ENCODE assay signal across 29 cellular contexts in genomic region chr19:50762554-50762953, GRCh38. TPM values are rescaled to one million over a fixed set of nuclear protein-coding genes. Genes with fewer than 3 reads are reported as not detected.
"Had no signal": no experiment of that assay in that cellular context is flagged by ENCODE, and none has a peak within 500 bp of the region (broad histone marks: within the 10 kb centered on the region; RNA-seq: fewer than 3 reads in every experiment).

No MANE protein-coding gene starts in this region.

- H3K4me3 Mint-ChIP-seq: stimulated activated effector memory CD8-positive, alpha-beta T cell treated with anti-CD3 and anti-CD28 coated beads, Interleukin-12 subunit alpha, Interleukin-12 subunit beta, amount 100 ng/mL, for 72 hours; stimulated activated memory B cell treated with anti-CD40 and anti-IgM and Interleukin-4, amounts not matched to agents 10 μg/mL and 1 μg/mL and 100 μg/mL, for 72 hours; stimulated activated naive B cell treated with anti-CD40 and anti-IgM and Interleukin-4, amounts not matched to agents 10 μg/mL and 1 μg/mL and 100 μg/mL, for 72 hours; stimulated activated naive CD8-positive, alpha-beta T cell treated with anti-CD3 and anti-CD28 coated beads, Interleukin-15, amount 100 ng/mL, for 72 hours; stimulated activated naive CD8-positive, alpha-beta T cell treated with anti-CD3 and anti-CD28 coated beads, Interleukin-15, Interleukin-2, amounts not matched to agents 100 ng/mL and 50 ng/mL, for 24 hours; type B pancreatic cell had no signal

- H3K27me3 ChIP-seq: testis, thyroid gland, tibial nerve, upper lobe of left lung, upper lobe of right lung, uterus, vagina had no signal

- H3K27ac Mint-ChIP-seq: stimulated activated effector memory CD8-positive, alpha-beta T cell treated with anti-CD3 and anti-CD28 coated beads, Interleukin-12 subunit alpha, Interleukin-12 subunit beta, amount 100 ng/mL, for 72 hours; stimulated activated memory B cell treated with anti-CD40 and anti-IgM and Interleukin-4, amounts not matched to agents 10 μg/mL and 1 μg/mL and 100 μg/mL, for 72 hours; stimulated activated naive B cell treated with anti-CD40 and anti-IgM and Interleukin-4, amounts not matched to agents 10 μg/mL and 1 μg/mL and 100 μg/mL, for 72 hours; stimulated activated naive CD8-positive, alpha-beta T cell treated with anti-CD3 and anti-CD28 coated beads, Interleukin-15, amount 100 ng/mL, for 72 hours; stimulated activated naive CD8-positive, alpha-beta T cell treated with anti-CD3 and anti-CD28 coated beads, Interleukin-15, Interleukin-2, amounts not matched to agents 100 ng/mL and 50 ng/mL, for 24 hours; type B pancreatic cell had no signal

- H3K4me3 ChIP-seq: stomach, suprapubic skin, testis, thoracic aorta, thyroid gland, tibial artery, tibial nerve, transverse colon, upper lobe of left lung, upper lobe of right lung, uterus, vagina had no signal

- H3K9me3 Mint-ChIP-seq: stimulated activated naive CD8-positive, alpha-beta T cell treated with anti-CD3 and anti-CD28 coated beads, Interleukin-15, Interleukin-2, amounts not matched to agents 100 ng/mL and 50 ng/mL, for 24 hours had no signal

- H3K4me1 Mint-ChIP-seq: stimulated activated effector memory CD8-positive, alpha-beta T cell treated with anti-CD3 and anti-CD28 coated beads, Interleukin-12 subunit alpha, Interleukin-12 subunit beta, amount 100 ng/mL, for 72 hours; stimulated activated memory B cell treated with anti-CD40 and anti-IgM and Interleukin-4, amounts not matched to agents 10 μg/mL and 1 μg/mL and 100 μg/mL, for 72 hours; stimulated activated naive B cell treated with anti-CD40 and anti-IgM and Interleukin-4, amounts not matched to agents 10 μg/mL and 1 μg/mL and 100 μg/mL, for 72 hours; stimulated activated naive CD8-positive, alpha-beta T cell treated with anti-CD3 and anti-CD28 coated beads, Interleukin-15, amount 100 ng/mL, for 72 hours had no signal

- H3K9me3 ChIP-seq: stomach, suprapubic skin, testis, thoracic aorta, thyroid gland, tibial artery, tibial nerve, transverse colon, upper lobe of right lung, uterus, vagina had no signal

- H3K27ac ChIP-seq: stomach, suprapubic skin, testis, thoracic aorta, thyroid gland, tibial artery, tibial nerve, transverse colon, upper lobe of left lung, upper lobe of right lung, uterus, vagina had no signal

- H3K4me1 ChIP-seq: stomach, suprapubic skin, testis, thyroid gland, tibial artery, tibial nerve, transverse colon, upper lobe of left lung, upper lobe of right lung, uterus, vagina had no signal

- H3K36me3 Mint-ChIP-seq: stimulated activated effector memory CD8-positive, alpha-beta T cell treated with anti-CD3 and anti-CD28 coated beads, Interleukin-12 subunit alpha, Interleukin-12 subunit beta, amount 100 ng/mL, for 72 hours; stimulated activated memory B cell treated with anti-CD40 and anti-IgM and Interleukin-4, amounts not matched to agents 10 μg/mL and 1 μg/mL and 100 μg/mL, for 72 hours; stimulated activated naive B cell treated with anti-CD40 and anti-IgM and Interleukin-4, amounts not matched to agents 10 μg/mL and 1 μg/mL and 100 μg/mL, for 72 hours; type B pancreatic cell had no signal

- DNase-seq: stimulated activated CD4-positive, alpha-beta T cell treated with anti-CD3 and anti-CD28 coated beads, Interleukin-2, amount 100 ng/mL, for 48 hours; stimulated activated CD4-positive, alpha-beta T cell treated with anti-CD3 and anti-CD28 coated beads, Interleukin-4, amount 100 ng/mL, for 1 hour; stimulated activated CD4-positive, alpha-beta T cell treated with anti-CD3 and anti-CD28 coated beads, Interleukin-4, amount 100 ng/mL, for 24 hours; stimulated activated CD4-positive, alpha-beta T cell treated with anti-CD3 and anti-CD28 coated beads, Interleukin-4, amount 100 ng/mL, for 4 hours; stimulated activated CD8-positive, alpha-beta memory T cell treated with anti-CD3 and anti-CD28 coated beads, Interleukin-4, amount 100 ng/mL, for 48 hours; stimulated activated naive B cell treated with anti-CD40 and anti-IgM and Interleukin-4, amounts not matched to agents 10 μg/mL and 1 μg/mL and 100 μg/mL, for 72 hours; stimulated activated naive CD4-positive, alpha-beta T cell; stimulated activated naive CD4-positive, alpha-beta T cell treated with Interleukin-2 at 50 U/mL for 16 hours; stimulated activated naive CD8-positive, alpha-beta T cell treated with anti-CD3 and anti-CD28 coated beads, Interleukin-15, amount 100 ng/mL, for 72 hours; stimulated activated naive CD8-positive, alpha-beta T cell treated with anti-CD3 and anti-CD28 coated beads, Interleukin-15, Interleukin-2, amounts not matched to agents 100 U/mL and 50 U/mL, for 24 hours; stomach; substantia nigra; testis; thyroid gland; tibial artery; transverse colon; upper lobe of left lung; upper lobe of right lung; uterus had no signal

- H3K36me3 ChIP-seq: stomach, suprapubic skin, thoracic aorta, thyroid gland, tibial artery, tibial nerve, transverse colon, upper lobe of left lung, upper lobe of right lung, uterus, vagina had no signal

RNA-seq across cellular contexts. Expression of gene GPR32, which starts 7.7 kb away (rescaled TPM):
- polyA plus RNA-seq: stomach, urinary bladder had no signal

RNA-seq across cellular contexts. Expression of gene ACP4, which starts 27.7 kb away (rescaled TPM):
- polyA plus RNA-seq: stomach, thymus, urinary bladder had no signal
